Comparison of ENCODE assay signal across 8 cellular contexts in the genomic region with DNA sequence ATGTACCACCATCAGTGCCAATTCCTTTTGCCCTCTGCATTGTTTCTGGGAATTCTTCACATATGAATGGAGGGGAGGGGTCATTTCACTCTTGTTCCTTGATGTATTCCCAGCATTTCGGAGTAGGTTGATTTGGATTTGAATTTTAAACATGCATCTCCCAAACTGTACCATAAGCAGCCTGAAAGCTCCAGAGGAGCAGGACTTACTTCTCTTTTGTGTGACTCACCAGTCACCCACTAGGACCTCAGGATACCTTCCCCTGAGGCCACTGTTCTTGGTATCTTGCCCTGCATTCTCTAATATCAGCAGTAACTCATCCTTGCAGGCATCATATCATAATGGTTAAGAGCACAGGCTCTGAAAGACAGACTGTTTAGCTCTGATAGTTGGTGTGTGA. TPM values are rescaled to one million over a fixed set of nuclear protein-coding genes. Genes with fewer than 3 reads are reported as not detected.
DNase-seq lines count a peak whose midpoint lies in the region; ATAC-seq and TF ChIP-seq lines count a peak whose summit lies in the region.

No MANE protein-coding gene starts in this region.

- CTCF ChIA-PET in Panc1 (lab: Charles Lee): no interaction called here

- peak overlapping the region; percentile 99 for H3K27ac Mint-ChIP-seq in progenitor cell of endocrine pancreas

- H3K9ac ChIP-seq in ES-I3 (ENCODE audit: low read depth, low read length): peak overlapping the region; percentile 82

- in situ Hi-C loops in Panc1 (cut with HindIII; ENCODE audit: low pct_unique_long_range_greater_than_20kb, low sequenced_read_pairs): no loop called here

- H3K4me3 ChIP-seq in Panc1 (ENCODE audit: low read depth in 2 of 2, low read length in 2 of 2) (peak overlapping the region; percentile 91 to 97), epithelial cell of proximal tubule (ENCODE audit: low read depth, low read length) (peak overlapping the region; percentile 90)

- peak overlapping the region; percentile 98 for H3K4me3 Mint-ChIP-seq in progenitor cell of endocrine pancreas (ENCODE audit: low read depth)

- no peak for ATAC-seq in Panc1
- no peak for ATAC-seq in HG03520 (IDR thresholded peaks at IDR 0.05; ENCODE audit: unreplicated experiment)

- intact Hi-C loops in Panc1 (cut with micrococcal nuclease; ENCODE audit: unreplicated experiment): loop anchor here (2.0 kb wide), 1 partner anchor 34 kb away; no protein-coding TSS in a partner anchor
- intact Hi-C loops in posterior cingulate gyrus (cut with DNase I): loop anchor here (10.0 kb wide), 2 partner anchors 74 to 494 kb away; a partner anchor contains a TSS

- H3K9me3 Mint-ChIP-seq in progenitor cell of endocrine pancreas (ENCODE audit: low read depth): no peaks in the 10 kb centered on the region

- peaks cover 2% of the 10 kb centered on the region for H3K36me3 Mint-ChIP-seq in progenitor cell of endocrine pancreas (ENCODE audit: insufficient read depth)

- TSS peak; percentile 75 for BruUV-seq in Panc1 (replicated peaks; lab: Mats Ljungman, UMichigan)

- H3K27me3 Mint-ChIP-seq in progenitor cell of endocrine pancreas: no peaks in the 10 kb centered on the region

- no peaks in the 10 kb centered on the region for H3K9me3 ChIP-seq in ES-I3 (ENCODE audit: control insufficient read depth, insufficient read depth, low read length)
- no peaks in the 10 kb centered on the region for H3K9me3 ChIP-seq in Panc1 (ENCODE audit: control insufficient read depth, insufficient read depth, low read depth, low read length)

- DNase-seq in Panc1 (ENCODE audit: low read depth, low spot score) (no peak), epithelial cell of proximal tubule (ENCODE audit: low read depth) (no peak), progenitor cell of endocrine pancreas (ENCODE audit: low spot score, unreplicated experiment) (no peak), DMS153 treated with DMSO at 0.1 percent for 48 hours (lab: John Stamatoyannopoulos, UW; ENCODE audit: unreplicated experiment) (no peak), NCI-H82 treated with DMSO at 0.1 percent for 48 hours (lab: John Stamatoyannopoulos, UW; ENCODE audit: unreplicated experiment) (no peak), posterior cingulate gyrus (no peak)

- H3K4me1 Mint-ChIP-seq in progenitor cell of endocrine pancreas (ENCODE audit: low read depth): peaks cover 27% of the 10 kb centered on the region

- no peak for TF ChIP-seq CTCF in Panc1 (IDR thresholded peaks at IDR 0.05)
- no peak for TF ChIP-seq CTCF in epithelial cell of proximal tubule (conservative IDR thresholded peaks at IDR 0.05; ENCODE audit: low read depth, low read length)
- TF ChIP-seq CTCF in progenitor cell of endocrine pancreas (IDR thresholded peaks at IDR 0.05; ENCODE audit: unreplicated experiment): no peak

- peak overlapping the region; percentile 92 for H3K27ac ChIP-seq in Panc1 (ENCODE audit: low read length)

- POLR2A ChIA-PET in Panc1 (lab: Charles Lee): no interaction called here

- H3K36me3 ChIP-seq in ES-I3 (ENCODE audit: insufficient read depth, low read length) (no peaks in the 10 kb centered on the region), Panc1 (ENCODE audit: control insufficient read depth, insufficient read depth, low read length) (peaks cover 5% of the 10 kb centered on the region; the same call in 1 of the 2 replicates)

- no peaks in the 10 kb centered on the region for H3K27me3 ChIP-seq in Panc1 (ENCODE audit: control insufficient read depth, insufficient read depth, low read length)

- H3K4me1 ChIP-seq in ES-I3 (ENCODE audit: insufficient read depth, low read length): peaks cover 3% of the 10 kb centered on the region; the same call in 1 of the 2 replicates
- peaks cover 11% of the 10 kb centered on the region for H3K4me1 ChIP-seq in Panc1 (ENCODE audit: control insufficient read depth, insufficient read depth, low read length)

RNA-seq across cellular contexts. Expression of a gene that starts 0.7 kb away (rescaled TPM):
- total RNA-seq in Panc1 (2021; ENCODE audit: unreplicated experiment): 65.6 TPM
- polyA plus RNA-seq in Panc1 (2012; ENCODE audit: insufficient read length): 99.3 TPM
- total RNA-seq in epithelial cell of proximal tubule: 16.9 and 45.4 TPM in 2 replicates
- total RNA-seq in progenitor cell of endocrine pancreas: 45.2 and 52.2 TPM in 2 replicates

RNA-seq across cellular contexts. Expression of a gene that starts 0.9 kb away (rescaled TPM):
- total RNA-seq in Panc1 (2021; ENCODE audit: unreplicated experiment) (22.6 TPM), epithelial cell of proximal tubule (8.8 and 10.3 TPM in 2 replicates), progenitor cell of endocrine pancreas (71.9 and 73.8 TPM in 2 replicates)
- 21.8 TPM for polyA plus RNA-seq in Panc1 (2012; ENCODE audit: insufficient read length)

RNA-seq across cellular contexts. Expression of a gene that starts 4.9 kb away (rescaled TPM):
- total RNA-seq in Panc1 (2021; ENCODE audit: unreplicated experiment): 32.1 TPM
- polyA plus RNA-seq in Panc1 (2012; ENCODE audit: insufficient read length): 30.5 TPM
- total RNA-seq in epithelial cell of proximal tubule: 12.0 and 20.5 TPM in 2 replicates
- 58.9 and 60.9 TPM in 2 replicates for total RNA-seq in progenitor cell of endocrine pancreas

RNA-seq across cellular contexts. Expression of a gene that starts 17.6 kb away (rescaled TPM):
- total RNA-seq in Panc1 (2021; ENCODE audit: unreplicated experiment): 240 TPM
- polyA plus RNA-seq in Panc1 (2012; ENCODE audit: insufficient read length): 281 TPM
- 84.6 and 91.2 TPM in 2 replicates for total RNA-seq in epithelial cell of proximal tubule
- total RNA-seq in progenitor cell of endocrine pancreas: 141 and 142 TPM in 2 replicates

RNA-seq across cellular contexts. Expression of a gene that starts 37.1 kb away (rescaled TPM):
- total RNA-seq in Panc1 (2021; ENCODE audit: unreplicated experiment) (106 TPM), epithelial cell of proximal tubule (71.2 and 163 TPM in 2 replicates), progenitor cell of endocrine pancreas (60.6 and 62.4 TPM in 2 replicates)
- polyA plus RNA-seq in Panc1 (2012; ENCODE audit: insufficient read length): 80.3 TPM
